8 cellular contexts compared by ENCODE assay signal in the genomic region with DNA sequence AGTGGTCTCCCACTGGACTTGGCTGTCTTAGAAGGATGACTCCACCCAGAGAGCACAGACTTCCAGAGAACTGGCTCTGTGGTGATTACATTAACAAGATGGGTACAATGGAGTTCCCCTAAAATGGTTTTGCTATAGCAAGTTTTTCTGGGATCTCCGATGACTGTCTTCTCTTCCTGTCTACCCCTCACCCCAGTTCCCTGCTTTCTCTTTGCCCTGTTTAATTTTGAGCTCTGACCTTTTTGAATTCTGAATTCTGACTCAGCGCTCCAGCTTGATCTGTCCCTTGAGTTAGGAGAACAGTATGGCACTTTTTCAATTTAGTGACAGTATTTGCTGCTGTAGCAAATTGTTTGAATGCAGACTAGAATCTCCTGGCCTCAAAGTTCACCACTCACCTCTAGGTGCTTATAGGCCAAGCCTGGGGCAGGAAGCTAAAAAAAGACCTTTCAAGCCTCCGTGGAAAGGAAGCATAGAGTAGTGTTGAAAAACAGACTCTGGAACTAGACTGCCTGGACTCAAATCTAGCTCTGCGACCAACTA. TPM values are rescaled to one million over a fixed set of nuclear protein-coding genes. Genes with fewer than 3 reads are reported as not detected.
A peak's percentile ranks its signal among the peaks of the same experiment; 100 is the strongest.
DNase-seq lines count a peak whose midpoint lies in the region; ATAC-seq and TF ChIP-seq lines count a peak whose summit lies in the region.

No MANE protein-coding gene starts in this region.

- 20 to 50% (median 34%) methylated on average over 4 of the region's 4 CpGs for WGBS in adrenal gland, 4 donors

- no peak for ATAC-seq in left lung

- H3K36me3 ChIP-seq in adrenal gland (replicated peaks in 1 of 2) (no peaks in the 10 kb centered on the region), left lung (no peaks in the 10 kb centered on the region), tibial artery (no peaks in the 10 kb centered on the region)

- H3K4me1 ChIP-seq in adrenal gland (replicated peaks in 1 of 2) (peaks cover 25 to 90% of the 10 kb centered on the region in 2 donors), left lung (peaks cover 42 to 93% of the 10 kb centered on the region in 2 donors), tibial artery (peaks cover 0 to 92% (median 35%) of the 10 kb centered on the region in 4 donors)

- H3K27me3 Mint-ChIP-seq in activated T-cell treated with anti-CD3 and anti-CD28 coated beads, Interleukin-2, amount 50 U/mL, for 24 hours, result no peaks in the 10 kb centered on the region

- peak overlapping the region; percentile 69 for H3K4me3 Mint-ChIP-seq in activated T-cell treated with anti-CD3 and anti-CD28 coated beads, Interleukin-2, amount 50 U/mL, for 24 hours

- H3K9me3 ChIP-seq in adrenal gland (replicated peaks in 1 of 3) (no peaks in the 10 kb centered on the region), left lung (no peaks in the 10 kb centered on the region), tibial artery (no peaks in the 10 kb centered on the region)

- H3K27ac Mint-ChIP-seq in activated T-cell treated with anti-CD3 and anti-CD28 coated beads, Interleukin-2, amount 50 U/mL, for 24 hours, result peak overlapping the region; percentile 92

- H3K36me3 Mint-ChIP-seq in activated T-cell treated with anti-CD3 and anti-CD28 coated beads, Interleukin-2, amount 50 U/mL, for 24 hours (ENCODE audit: low read depth), result peaks cover 83% of the 10 kb centered on the region

- H3K27me3 ChIP-seq in adrenal gland (no peaks in the 10 kb centered on the region), left lung (no peaks in the 10 kb centered on the region), tibial artery (no peaks in the 10 kb centered on the region)

- DNase-seq in activated T-cell treated with anti-CD3 and anti-CD28 coated beads, Interleukin-2, amount 50 U/mL, for 24 hours, result no peak
- DNase-seq in activated T-cell treated with anti-CD3 and anti-CD28 coated beads, Interleukin-2, amount 50 U/mL, for 48 hours, result no peak
- DNase-seq in adrenal gland (peak in 2 of 7 donors; percentile 23 to 31), left lung (no peak), tibial artery (no peak), DMS79 (lab: John Stamatoyannopoulos, UW) (no peak), ecto neural progenitor cell (ENCODE audit: low spot score) (no peak), NAMALWA (ENCODE audit: low spot score) (no peak)

- intact Hi-C loops in adrenal gland (cut with DNase I), result no loop called here
- intact Hi-C loops in left lung (cut with DNase I), result no loop called here
- intact Hi-C loops in tibial artery (cut with DNase I; ENCODE audit: low total_unique reads), result no loop called here

- H3K4me3 ChIP-seq in adrenal gland (peak overlapping the region in 1 of 4 donors; percentile 10), left lung (no peak overlapping the region), tibial artery (peak overlapping the region in 1 of 2 donors; percentile 20)

- H3K27ac ChIP-seq in adrenal gland (peak overlapping the region; percentile 16 to 84 (median 51)), left lung (peak overlapping the region; percentile 65 to 93), tibial artery (peak overlapping the region; percentile 97 to 99)

- peaks cover 78% of the 10 kb centered on the region for H3K4me1 Mint-ChIP-seq in activated T-cell treated with anti-CD3 and anti-CD28 coated beads, Interleukin-2, amount 50 U/mL, for 24 hours (ENCODE audit: low read depth)

- no peak for TF ChIP-seq POLR2A in adrenal gland (IDR thresholded peaks at IDR 0.05)

- TF ChIP-seq CTCF in adrenal gland (IDR thresholded peaks at IDR 0.05), result peak in 3 of 6 experiments; percentile 7 to 25 (median 24)
- no peak for TF ChIP-seq CTCF in left lung (IDR thresholded peaks at IDR 0.05)
- TF ChIP-seq CTCF in tibial artery (IDR thresholded peaks at IDR 0.05), result peak in 1 of 2 experiments; percentile 11

- peaks cover 2% of the 10 kb centered on the region for H3K9me3 Mint-ChIP-seq in activated T-cell treated with anti-CD3 and anti-CD28 coated beads, Interleukin-2, amount 50 U/mL, for 24 hours

RNA-seq across cellular contexts. Expression of gene MSN, which starts 7.0 kb away (rescaled TPM):
- 100 to 1,000 TPM; 119 to 244 (median 193) TPM for total RNA-seq in adrenal gland
- polyA plus RNA-seq in adrenal gland, result 100 to 1,000 TPM in 2 of 3 donors, 10 to 100 TPM in 1; 81.7 to 197 (median 119) TPM
- 100 to 1,000 TPM; 503 to 543 TPM for total RNA-seq in left lung
